In genomic region chr15:50181983-50182232, GRCh38 we compare ENCODE assay signal across 1 cellular context.
TF ChIP-seq lines count a peak whose summit lies in the region.

TSS of gene SLC27A2 (plus strand) at chr15:50182196. CDS start at chr15:50182428, 232 bp downstream.

TF ChIP-seq in HepG2, 621 proteins besides CTCF, POLR2A, EP300 and RAD21 (continued from another document and continues in another):
- TF ChIP-seq, protein P1, sequence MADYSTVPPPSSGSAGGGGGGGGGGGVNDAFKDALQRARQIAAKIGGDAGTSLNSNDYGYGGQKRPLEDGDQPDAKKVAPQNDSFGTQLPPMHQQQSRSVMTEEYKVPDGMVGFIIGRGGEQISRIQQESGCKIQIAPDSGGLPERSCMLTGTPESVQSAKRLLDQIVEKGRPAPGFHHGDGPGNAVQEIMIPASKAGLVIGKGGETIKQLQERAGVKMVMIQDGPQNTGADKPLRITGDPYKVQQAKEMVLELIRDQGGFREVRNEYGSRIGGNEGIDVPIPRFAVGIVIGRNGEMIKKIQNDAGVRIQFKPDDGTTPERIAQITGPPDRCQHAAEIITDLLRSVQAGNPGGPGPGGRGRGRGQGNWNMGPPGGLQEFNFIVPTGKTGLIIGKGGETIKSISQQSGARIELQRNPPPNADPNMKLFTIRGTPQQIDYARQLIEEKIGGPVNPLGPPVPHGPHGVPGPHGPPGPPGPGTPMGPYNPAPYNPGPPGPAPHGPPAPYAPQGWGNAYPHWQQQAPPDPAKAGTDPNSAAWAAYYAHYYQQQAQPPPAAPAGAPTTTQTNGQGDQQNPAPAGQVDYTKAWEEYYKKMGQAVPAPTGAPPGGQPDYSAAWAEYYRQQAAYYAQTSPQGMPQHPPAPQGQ (CRISPR knock-in tag; IDR thresholded peaks at IDR 0.05; ENCODE audit: borderline replicate concordance): no peak
- TF ChIP-seq MED8 (CRISPR knock-in tag; IDR thresholded peaks at IDR 0.05; ENCODE audit: insufficient replicate concordance): peak; percentile 37
- TF ChIP-seq ZNF124 (CRISPR knock-in tag; IDR thresholded peaks at IDR 0.05): no peak
- no peak for TF ChIP-seq ATF4 (CRISPR knock-in tag; IDR thresholded peaks at IDR 0.05)
- TF ChIP-seq PHF21A (CRISPR knock-in tag; IDR thresholded peaks at IDR 0.05): no peak
- peak; percentile 13; the same call in 1 of the 2 replicates for TF ChIP-seq FOXA3 (CRISPR knock-in tag; IDR thresholded peaks at IDR 0.05)
- no peak for TF ChIP-seq TCF12 (IDR thresholded peaks at IDR 0.05)
- no peak for TF ChIP-seq TCF12 (CRISPR knock-in tag; IDR thresholded peaks at IDR 0.05)
- TF ChIP-seq CC2D1A (CRISPR knock-in tag; IDR thresholded peaks at IDR 0.05): no peak
- TF ChIP-seq ZNF431 (CRISPR knock-in tag; IDR thresholded peaks at IDR 0.05; ENCODE audit: borderline replicate concordance, low read depth): no peak; the same call in 1 of the 2 replicates
- TF ChIP-seq, protein P2, sequence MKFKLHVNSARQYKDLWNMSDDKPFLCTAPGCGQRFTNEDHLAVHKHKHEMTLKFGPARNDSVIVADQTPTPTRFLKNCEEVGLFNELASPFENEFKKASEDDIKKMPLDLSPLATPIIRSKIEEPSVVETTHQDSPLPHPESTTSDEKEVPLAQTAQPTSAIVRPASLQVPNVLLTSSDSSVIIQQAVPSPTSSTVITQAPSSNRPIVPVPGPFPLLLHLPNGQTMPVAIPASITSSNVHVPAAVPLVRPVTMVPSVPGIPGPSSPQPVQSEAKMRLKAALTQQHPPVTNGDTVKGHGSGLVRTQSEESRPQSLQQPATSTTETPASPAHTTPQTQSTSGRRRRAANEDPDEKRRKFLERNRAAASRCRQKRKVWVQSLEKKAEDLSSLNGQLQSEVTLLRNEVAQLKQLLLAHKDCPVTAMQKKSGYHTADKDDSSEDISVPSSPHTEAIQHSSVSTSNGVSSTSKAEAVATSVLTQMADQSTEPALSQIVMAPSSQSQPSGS (CRISPR knock-in tag; IDR thresholded peaks at IDR 0.05): no peak
- TF ChIP-seq, protein P3, sequence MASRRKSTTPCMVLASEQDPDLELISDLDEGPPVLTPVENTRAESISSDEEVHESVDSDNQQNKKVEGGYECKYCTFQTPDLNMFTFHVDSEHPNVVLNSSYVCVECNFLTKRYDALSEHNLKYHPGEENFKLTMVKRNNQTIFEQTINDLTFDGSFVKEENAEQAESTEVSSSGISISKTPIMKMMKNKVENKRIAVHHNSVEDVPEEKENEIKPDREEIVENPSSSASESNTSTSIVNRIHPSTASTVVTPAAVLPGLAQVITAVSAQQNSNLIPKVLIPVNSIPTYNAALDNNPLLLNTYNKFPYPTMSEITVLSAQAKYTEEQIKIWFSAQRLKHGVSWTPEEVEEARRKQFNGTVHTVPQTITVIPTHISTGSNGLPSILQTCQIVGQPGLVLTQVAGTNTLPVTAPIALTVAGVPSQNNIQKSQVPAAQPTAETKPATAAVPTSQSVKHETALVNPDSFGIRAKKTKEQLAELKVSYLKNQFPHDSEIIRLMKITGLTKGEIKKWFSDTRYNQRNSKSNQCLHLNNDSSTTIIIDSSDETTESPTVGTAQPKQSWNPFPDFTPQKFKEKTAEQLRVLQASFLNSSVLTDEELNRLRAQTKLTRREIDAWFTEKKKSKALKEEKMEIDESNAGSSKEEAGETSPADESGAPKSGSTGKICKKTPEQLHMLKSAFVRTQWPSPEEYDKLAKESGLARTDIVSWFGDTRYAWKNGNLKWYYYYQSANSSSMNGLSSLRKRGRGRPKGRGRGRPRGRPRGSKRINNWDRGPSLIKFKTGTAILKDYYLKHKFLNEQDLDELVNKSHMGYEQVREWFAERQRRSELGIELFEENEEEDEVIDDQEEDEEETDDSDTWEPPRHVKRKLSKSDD (CRISPR knock-in tag; IDR thresholded peaks at IDR 0.05; ENCODE audit: low read depth): 0 out of 2 replicates have a peak, but pooled peaks have one; percentile 28
- TF ChIP-seq NRL (CRISPR knock-in tag; IDR thresholded peaks at IDR 0.05; ENCODE audit: borderline replicate concordance): peak; percentile 51; the same call in 1 of the 2 replicates
- TF ChIP-seq ZC3H13 (CRISPR knock-in tag; IDR thresholded peaks at IDR 0.05): no peak
- TF ChIP-seq ZMYM4 (CRISPR knock-in tag; IDR thresholded peaks at IDR 0.05): no peak; the same call in 1 of the 2 replicates
- no peak for TF ChIP-seq HMGXB3 (CRISPR knock-in tag; IDR thresholded peaks at IDR 0.05; ENCODE audit: borderline replicate concordance)
- no peak for TF ChIP-seq EZH2 (conservative IDR thresholded peaks at IDR 0.05; ENCODE audit: low read depth, low read length)
- no peak for TF ChIP-seq GZF1 (CRISPR knock-in tag; IDR thresholded peaks at IDR 0.05)
- no peak for TF ChIP-seq ZNF720 (CRISPR knock-in tag; IDR thresholded peaks at IDR 0.05)
- no peak for TF ChIP-seq SRF (IDR thresholded peaks at IDR 0.05; ENCODE audit: low read depth, low read length)
- no peak for TF ChIP-seq PAX8 (CRISPR knock-in tag; IDR thresholded peaks at IDR 0.05; ENCODE audit: borderline replicate concordance)
- TF ChIP-seq DMAP1 (CRISPR knock-in tag; IDR thresholded peaks at IDR 0.05): peak; percentile 30; the same call in 1 of the 2 replicates
- TF ChIP-seq FOSL2 (CRISPR knock-in tag; IDR thresholded peaks at IDR 0.05): no peak
- no peak for TF ChIP-seq BCL6 (CRISPR knock-in tag; IDR thresholded peaks at IDR 0.05)
- no peak for TF ChIP-seq FOXJ3 (CRISPR knock-in tag; IDR thresholded peaks at IDR 0.05; ENCODE audit: borderline replicate concordance)
- TF ChIP-seq NONO (IDR thresholded peaks at IDR 0.05): no peak
- no peak for TF ChIP-seq NONO (CRISPR knock-in tag; conservative IDR thresholded peaks at IDR 0.05)
- TF ChIP-seq, protein P4, sequence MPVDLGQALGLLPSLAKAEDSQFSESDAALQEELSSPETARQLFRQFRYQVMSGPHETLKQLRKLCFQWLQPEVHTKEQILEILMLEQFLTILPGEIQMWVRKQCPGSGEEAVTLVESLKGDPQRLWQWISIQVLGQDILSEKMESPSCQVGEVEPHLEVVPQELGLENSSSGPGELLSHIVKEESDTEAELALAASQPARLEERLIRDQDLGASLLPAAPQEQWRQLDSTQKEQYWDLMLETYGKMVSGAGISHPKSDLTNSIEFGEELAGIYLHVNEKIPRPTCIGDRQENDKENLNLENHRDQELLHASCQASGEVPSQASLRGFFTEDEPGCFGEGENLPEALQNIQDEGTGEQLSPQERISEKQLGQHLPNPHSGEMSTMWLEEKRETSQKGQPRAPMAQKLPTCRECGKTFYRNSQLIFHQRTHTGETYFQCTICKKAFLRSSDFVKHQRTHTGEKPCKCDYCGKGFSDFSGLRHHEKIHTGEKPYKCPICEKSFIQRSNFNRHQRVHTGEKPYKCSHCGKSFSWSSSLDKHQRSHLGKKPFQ (CRISPR knock-in tag; IDR thresholded peaks at IDR 0.05; ENCODE audit: insufficient replicate concordance): peak; percentile 55
- no peak for TF ChIP-seq XBP1 (CRISPR knock-in tag; IDR thresholded peaks at IDR 0.05)
- TF ChIP-seq LBX2 (CRISPR knock-in tag; IDR thresholded peaks at IDR 0.05; ENCODE audit: borderline replicate concordance): no peak
- no peak for TF ChIP-seq POLR2AphosphoS5 (IDR thresholded peaks at IDR 0.05; ENCODE audit: low read depth, low read length)
- no peak for TF ChIP-seq RORA (CRISPR knock-in tag; IDR thresholded peaks at IDR 0.05)
- no peak for TF ChIP-seq PHB2 (IDR thresholded peaks at IDR 0.05; ENCODE audit: partially characterized antibody)
- TF ChIP-seq SMARCE1 (IDR thresholded peaks at IDR 0.05; ENCODE audit: borderline replicate concordance): no peak
- no peak for TF ChIP-seq TMF1 (CRISPR knock-in tag; IDR thresholded peaks at IDR 0.05; ENCODE audit: low read depth)
- peak; percentile 58; the same call in 1 of the 2 replicates for TF ChIP-seq SMAD9 (CRISPR knock-in tag; IDR thresholded peaks at IDR 0.05)
- TF ChIP-seq ETV5 (CRISPR knock-in tag; IDR thresholded peaks at IDR 0.05; ENCODE audit: borderline replicate concordance): no peak
- TF ChIP-seq ZNF101 (CRISPR knock-in tag; IDR thresholded peaks at IDR 0.05; ENCODE audit: borderline replicate concordance, low read depth): no peak
- no peak for TF ChIP-seq TSC22D2 (CRISPR knock-in tag; IDR thresholded peaks at IDR 0.05; ENCODE audit: borderline replicate concordance)
- TF ChIP-seq ZBTB34 (CRISPR knock-in tag; IDR thresholded peaks at IDR 0.05): no peak
- TF ChIP-seq SMAD1 (CRISPR knock-in tag; IDR thresholded peaks at IDR 0.05; ENCODE audit: borderline replicate concordance, low read depth): no peak
- peak; percentile 42 for TF ChIP-seq CBX1 (IDR thresholded peaks at IDR 0.05; ENCODE audit: low read depth)
- TF ChIP-seq NFYC (CRISPR knock-in tag; IDR thresholded peaks at IDR 0.05): no peak
- TF ChIP-seq, protein P5, sequence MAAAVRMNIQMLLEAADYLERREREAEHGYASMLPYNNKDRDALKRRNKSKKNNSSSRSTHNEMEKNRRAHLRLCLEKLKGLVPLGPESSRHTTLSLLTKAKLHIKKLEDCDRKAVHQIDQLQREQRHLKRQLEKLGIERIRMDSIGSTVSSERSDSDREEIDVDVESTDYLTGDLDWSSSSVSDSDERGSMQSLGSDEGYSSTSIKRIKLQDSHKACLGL (CRISPR knock-in tag; IDR thresholded peaks at IDR 0.05): peak; percentile 75; the same call in 1 of the 2 replicates
- TF ChIP-seq MIER3 (CRISPR knock-in tag; IDR thresholded peaks at IDR 0.05; ENCODE audit: borderline replicate concordance): no peak
- TF ChIP-seq ZFP36L2 (CRISPR knock-in tag; IDR thresholded peaks at IDR 0.05): no peak
- TF ChIP-seq, protein P6, sequence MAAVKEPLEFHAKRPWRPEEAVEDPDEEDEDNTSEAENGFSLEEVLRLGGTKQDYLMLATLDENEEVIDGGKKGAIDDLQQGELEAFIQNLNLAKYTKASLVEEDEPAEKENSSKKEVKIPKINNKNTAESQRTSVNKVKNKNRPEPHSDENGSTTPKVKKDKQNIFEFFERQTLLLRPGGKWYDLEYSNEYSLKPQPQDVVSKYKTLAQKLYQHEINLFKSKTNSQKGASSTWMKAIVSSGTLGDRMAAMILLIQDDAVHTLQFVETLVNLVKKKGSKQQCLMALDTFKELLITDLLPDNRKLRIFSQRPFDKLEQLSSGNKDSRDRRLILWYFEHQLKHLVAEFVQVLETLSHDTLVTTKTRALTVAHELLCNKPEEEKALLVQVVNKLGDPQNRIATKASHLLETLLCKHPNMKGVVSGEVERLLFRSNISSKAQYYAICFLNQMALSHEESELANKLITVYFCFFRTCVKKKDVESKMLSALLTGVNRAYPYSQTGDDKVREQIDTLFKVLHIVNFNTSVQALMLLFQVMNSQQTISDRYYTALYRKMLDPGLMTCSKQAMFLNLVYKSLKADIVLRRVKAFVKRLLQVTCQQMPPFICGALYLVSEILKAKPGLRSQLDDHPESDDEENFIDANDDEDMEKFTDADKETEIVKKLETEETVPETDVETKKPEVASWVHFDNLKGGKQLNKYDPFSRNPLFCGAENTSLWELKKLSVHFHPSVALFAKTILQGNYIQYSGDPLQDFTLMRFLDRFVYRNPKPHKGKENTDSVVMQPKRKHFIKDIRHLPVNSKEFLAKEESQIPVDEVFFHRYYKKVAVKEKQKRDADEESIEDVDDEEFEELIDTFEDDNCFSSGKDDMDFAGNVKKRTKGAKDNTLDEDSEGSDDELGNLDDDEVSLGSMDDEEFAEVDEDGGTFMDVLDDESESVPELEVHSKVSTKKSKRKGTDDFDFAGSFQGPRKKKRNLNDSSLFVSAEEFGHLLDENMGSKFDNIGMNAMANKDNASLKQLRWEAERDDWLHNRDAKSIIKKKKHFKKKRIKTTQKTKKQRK (IDR thresholded peaks at IDR 0.05; ENCODE audit: low read length): no peak
